ENCODE assay signal across 26 cellular contexts in the genomic region with DNA sequence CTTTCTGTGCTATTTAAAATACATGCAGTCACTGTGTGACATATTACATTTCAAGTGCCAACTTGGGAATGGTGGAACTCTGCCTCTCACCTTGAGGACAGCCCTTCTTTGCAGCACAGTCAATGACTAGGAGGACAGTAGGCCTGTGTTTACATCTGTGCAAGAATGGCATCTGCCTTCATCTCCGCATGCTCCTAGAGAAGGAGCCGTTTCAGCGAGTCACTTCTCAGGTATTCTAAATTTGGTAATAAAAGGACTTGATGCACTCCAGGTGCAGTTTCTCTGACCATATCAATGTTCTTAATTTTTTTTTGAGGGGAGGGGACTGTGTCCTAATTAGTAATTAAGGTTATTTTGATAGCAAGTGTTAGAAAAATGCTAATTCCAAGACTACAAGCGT.
"Had no signal": no experiment of that assay in that cellular context is flagged by ENCODE, and none has a peak within 500 bp of the region (broad histone marks: within the 10 kb centered on the region; RNA-seq: fewer than 3 reads in every experiment).

No MANE protein-coding gene starts in this region.

- H3K27ac ChIP-seq: left ventricle myocardium inferior, neural progenitor cell, neutrophil, ovary, prostate gland, skin epidermis, suprapubic skin, thoracic aorta, tibial artery had no signal

- H3K27me3 Mint-ChIP-seq: type B pancreatic cell had no signal

- H3K9me3 ChIP-seq: left ventricle myocardium inferior, neutrophil, ovary, prostate gland, suprapubic skin, thoracic aorta, tibial artery had no signal

- FAIRE-seq: kidney had no signal

- H3K4me3 ChIP-seq: left ventricle myocardium inferior, lung, neural progenitor cell, ovary, prostate gland, skin epidermis, suprapubic skin, thoracic aorta, tibial artery had no signal

- H3K4me1 ChIP-seq: left ventricle myocardium inferior, prostate gland, suprapubic skin had no signal

- H3K4me3 Mint-ChIP-seq: natural killer cell; nephron progenitor cell; neural progenitor cell; stimulated activated effector memory CD8-positive, alpha-beta T cell treated with anti-CD3 and anti-CD28 coated beads, Interleukin-12 subunit alpha, Interleukin-12 subunit beta, amount 100 ng/mL, for 72 hours; stimulated activated naive CD8-positive, alpha-beta T cell treated with anti-CD3 and anti-CD28 coated beads, Interleukin-15, Interleukin-2, amounts not matched to agents 100 ng/mL and 50 ng/mL, for 24 hours; type B pancreatic cell had no signal

- H3K36me3 ChIP-seq: left ventricle myocardium inferior, neural progenitor cell, neutrophil, ovary, prostate gland, suprapubic skin, thoracic aorta, tibial artery had no signal

- H3K4me1 Mint-ChIP-seq: natural killer cell; stimulated activated effector memory CD8-positive, alpha-beta T cell treated with anti-CD3 and anti-CD28 coated beads, Interleukin-12 subunit alpha, Interleukin-12 subunit beta, amount 100 ng/mL, for 72 hours had no signal

- H3K27me3 ChIP-seq: neural progenitor cell, neutrophil, ovary, suprapubic skin, tibial artery had no signal

- H3K36me3 Mint-ChIP-seq: natural killer cell; stimulated activated effector memory CD8-positive, alpha-beta T cell treated with anti-CD3 and anti-CD28 coated beads, Interleukin-12 subunit alpha, Interleukin-12 subunit beta, amount 100 ng/mL, for 72 hours; type B pancreatic cell had no signal

- H3K9ac ChIP-seq: neural progenitor cell had no signal

- ATAC-seq: natural killer cell; right cardiac atrium; sciatic nerve; stimulated activated effector memory CD8-positive, alpha-beta T cell treated with anti-CD3 and anti-CD28 coated beads, Interleukin-12 subunit alpha, Interleukin-12 subunit beta, amount 100 ng/mL, for 72 hours had no signal

- DNase-seq: head of caudate nucleus; hippocampal formation; kidney; left ventricle myocardium inferior; natural killer cell; nephron progenitor cell; occipital lobe; ovary; retina; right cardiac atrium; stimulated activated CD4-positive, alpha-beta T cell treated with anti-CD3 and anti-CD28 coated beads, Interleukin-12 subunit alpha, Interleukin-12 subunit beta, amount 100 ng/mL, for 4 hours; stimulated activated CD4-positive, alpha-beta T cell treated with anti-CD3 and anti-CD28 coated beads, Interleukin-15, amount 100 ng/mL, for 24 hours; stimulated activated CD4-positive, alpha-beta T cell treated with anti-CD3 and anti-CD28 coated beads, Interleukin-4, amount 100 ng/mL, for 24 hours; stimulated activated naive CD4-positive, alpha-beta T cell; tibial artery had no signal

- H3K9me3 Mint-ChIP-seq: natural killer cell; nephron progenitor cell; neural progenitor cell; stimulated activated effector memory CD8-positive, alpha-beta T cell treated with anti-CD3 and anti-CD28 coated beads, Interleukin-12 subunit alpha, Interleukin-12 subunit beta, amount 100 ng/mL, for 72 hours; stimulated activated naive CD8-positive, alpha-beta T cell treated with anti-CD3 and anti-CD28 coated beads, Interleukin-15, Interleukin-2, amounts not matched to agents 100 ng/mL and 50 ng/mL, for 24 hours; type B pancreatic cell had no signal

- H3K4me2 ChIP-seq: neural progenitor cell had no signal

- H3K27ac Mint-ChIP-seq: natural killer cell; nephron progenitor cell; neural progenitor cell; stimulated activated effector memory CD8-positive, alpha-beta T cell treated with anti-CD3 and anti-CD28 coated beads, Interleukin-12 subunit alpha, Interleukin-12 subunit beta, amount 100 ng/mL, for 72 hours; stimulated activated naive CD8-positive, alpha-beta T cell treated with anti-CD3 and anti-CD28 coated beads, Interleukin-15, Interleukin-2, amounts not matched to agents 100 ng/mL and 50 ng/mL, for 24 hours had no signal
